In the genomic region with DNA sequence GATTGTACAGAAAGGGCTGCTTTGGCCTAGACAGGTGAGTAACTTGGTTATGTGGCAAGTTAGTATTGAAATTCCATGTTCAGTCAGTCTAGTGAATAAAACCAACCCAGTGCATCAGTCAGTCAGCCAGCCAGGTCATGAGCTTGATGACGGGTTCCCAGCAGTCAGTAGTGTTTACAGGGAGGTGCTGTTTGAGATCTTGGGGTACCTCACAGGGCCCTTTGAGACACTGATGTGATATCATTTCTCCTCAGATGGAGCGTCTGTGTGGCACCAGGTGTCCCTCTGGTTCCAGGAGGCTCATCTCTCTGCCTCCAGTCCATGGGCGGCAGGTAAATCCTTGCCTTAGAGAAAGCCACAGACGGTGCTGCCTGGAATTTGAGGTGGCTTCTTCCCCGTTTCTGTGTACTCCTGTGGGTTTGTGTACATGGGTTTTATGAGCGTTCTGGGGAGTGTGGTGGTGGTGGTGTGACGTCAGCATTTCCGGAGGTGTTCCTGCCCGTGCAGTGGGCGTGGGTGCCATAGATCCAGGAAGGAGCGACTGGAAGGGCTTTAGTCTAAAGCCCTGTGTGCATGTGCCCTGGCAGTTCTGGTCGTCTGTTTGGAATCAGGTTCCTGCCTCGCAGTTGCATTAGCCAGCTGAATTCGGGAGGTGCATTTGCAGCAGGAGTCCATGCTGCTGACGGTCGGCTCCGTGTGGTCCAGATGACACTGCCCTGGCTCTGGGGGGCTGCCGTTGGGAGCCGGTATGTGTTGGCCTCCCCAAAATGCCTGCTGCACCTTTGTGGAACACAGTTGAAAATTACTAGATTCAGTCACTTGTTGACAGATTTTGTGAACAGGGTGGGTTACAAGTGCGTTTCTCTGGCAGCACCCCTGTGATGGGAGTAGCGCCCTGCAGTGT, we compare ENCODE assay signal across 8 cellular contexts. TPM values are rescaled to one million over a fixed set of nuclear protein-coding genes. Genes with fewer than 3 reads are reported as not detected.
DNase-seq lines count a peak whose midpoint lies in the region; ATAC-seq, FAIRE-seq and TF ChIP-seq lines count a peak whose summit lies in the region.

No MANE protein-coding gene starts in this region.

- peaks cover 0 to 13% (median 2%) of the 10 kb centered on the region in 3 donors for H3K36me3 Mint-ChIP-seq in naive thymus-derived CD8-positive, alpha-beta T cell

- no peaks in the 10 kb centered on the region for H3K27me3 ChIP-seq in OCI-LY3 (ENCODE audit: low read depth, low read length)

- peaks cover 0 to 4% (median 0%) of the 10 kb centered on the region in 9 donors for H3K9me3 Mint-ChIP-seq in naive thymus-derived CD8-positive, alpha-beta T cell

- 84% methylated on average over 16 of the region's 21 CpGs for WGBS in A549 (ENCODE audit: missing lambda C conversion rate)

- H3K4me2 ChIP-seq in A549, result peak overlapping the region; percentile 97
- H3K4me2 ChIP-seq in OCI-LY3 (ENCODE audit: low read length), result peak overlapping the region; percentile 87

- H3K9ac ChIP-seq in OCI-LY3 (ENCODE audit: low read length), result no peak overlapping the region

- H3K4me3 ChIP-seq in A549 (no peak overlapping the region), OCI-LY3 (ENCODE audit: low read length) (0 out of 2 replicates have a peak overlapping the region, but pooled peaks have one; percentile 79)

- TF ChIP-seq CTCF in A549 (IDR thresholded peaks at IDR 0.05) (no peak), OCI-LY3 (IDR thresholded peaks at IDR 0.05; ENCODE audit: low read depth, low read length) (no peak)

- peak overlapping the region; percentile 80 to 95 (median 91) for H3K4me3 Mint-ChIP-seq in naive thymus-derived CD8-positive, alpha-beta T cell

- H3K36me3 ChIP-seq in OCI-LY3 (replicated peaks; ENCODE audit: low read depth, low read length), result peaks cover 13% of the 10 kb centered on the region

- CTCF ChIA-PET in A549 (lab: Yijun Ruan, JAX), result no interaction called here

- POLR2A ChIA-PET in A549 (lab: Yijun Ruan, JAX), result no interaction called here
- POLR2A ChIA-PET in naive thymus-derived CD8-positive, alpha-beta T cell (lab: Charles Lee), result no interaction called here

- peaks cover 54% of the 10 kb centered on the region for H4K20me1 ChIP-seq in OCI-LY3 (ENCODE audit: insufficient read depth, low read length)

- H3K27ac Mint-ChIP-seq in naive thymus-derived CD8-positive, alpha-beta T cell, result peak overlapping the region; percentile 74 to 97 (median 93)

- no peak for FAIRE-seq in A549 (lab: Jason Lieb, UNC)

- H3K79me2 ChIP-seq in OCI-LY3 (ENCODE audit: low read length), result peaks cover 89% of the 10 kb centered on the region

- H3K9me3 ChIP-seq in A549 (no peaks in the 10 kb centered on the region), OCI-LY3 (ENCODE audit: insufficient read depth, low read length) (no peaks in the 10 kb centered on the region)

- TF ChIP-seq EP300 in A549 (IDR thresholded peaks at IDR 0.05), result no peak

- H3K27me3 Mint-ChIP-seq in naive thymus-derived CD8-positive, alpha-beta T cell, result no peaks in the 10 kb centered on the region

- no peak for TF ChIP-seq RAD21 in A549 (conservative IDR thresholded peaks at IDR 0.05 in 1 of 2, IDR thresholded peaks at IDR 0.05 in 1 of 2)

- H3K4me1 ChIP-seq in A549, result peaks cover 12% of the 10 kb centered on the region; the same call in 1 of the 3 replicates
- H3K4me1 ChIP-seq in OCI-LY3 (ENCODE audit: low read length), result peaks cover 22% of the 10 kb centered on the region

- DNase-seq in A549 (ENCODE audit: low read depth in 1 of 2, low spot score in 1 of 2) (no peak), SKM-1 treated with dmso at 0.1 percent for 144 hours (lab: John Stamatoyannopoulos, UW; ENCODE audit: unreplicated experiment) (no peak), NCI-H526 treated with DMSO at 0.1 percent for 48 hours (lab: John Stamatoyannopoulos, UW) (no peak)
- DNase-seq in activated naive CD4-positive, alpha-beta T cell treated with Interleukin-2 at 50 U/mL for 16 hours, result peak; percentile 64
- DNase-seq in naive thymus-derived CD8-positive, alpha-beta T cell, result peak; percentile 25 to 85 (median 66)

- peaks cover 26 to 80% (median 75%) of the 10 kb centered on the region in 4 donors for H3K4me1 Mint-ChIP-seq in naive thymus-derived CD8-positive, alpha-beta T cell

- H3K27ac ChIP-seq in A549, result no peak overlapping the region
- no peak overlapping the region for H3K27ac ChIP-seq in OCI-LY3 (ENCODE audit: low read length)

- no peak for ATAC-seq in A549
- peak in 1 of 2 donors; percentile 1 for ATAC-seq in naive thymus-derived CD8-positive, alpha-beta T cell
- ATAC-seq in GM18861 (IDR thresholded peaks at IDR 0.05; ENCODE audit: unreplicated experiment), result no peak
- no peak for ATAC-seq in HG02571 (IDR thresholded peaks at IDR 0.05; ENCODE audit: unreplicated experiment)

- H2AFZ ChIP-seq in OCI-LY3 (ENCODE audit: low read depth, low read length), result no peak overlapping the region

- no peak for TF ChIP-seq POLR2A in A549 (IDR thresholded peaks at IDR 0.05; ENCODE audit: low read length)

TF ChIP-seq in A549, 52 proteins besides CTCF, POLR2A, EP300 and RAD21:
- TF ChIP-seq HES2 (IDR thresholded peaks at IDR 0.05), result no peak
- TF ChIP-seq ESRRA (IDR thresholded peaks at IDR 0.05; ENCODE audit: borderline replicate concordance, low read length), result no peak
- TF ChIP-seq CBX2 (IDR thresholded peaks at IDR 0.05; ENCODE audit: borderline replicate concordance, low read depth), result no peak
- TF ChIP-seq KDM5A (IDR thresholded peaks at IDR 0.05), result no peak
- TF ChIP-seq SREBF2 (IDR thresholded peaks at IDR 0.05), result no peak
- no peak for TF ChIP-seq E2F6 (IDR thresholded peaks at IDR 0.05; ENCODE audit: borderline replicate concordance, low read depth)
- no peak for TF ChIP-seq HDAC2 (IDR thresholded peaks at IDR 0.05)
- TF ChIP-seq JUNB (IDR thresholded peaks at IDR 0.05), result no peak
- no peak for TF ChIP-seq CHD4 (IDR thresholded peaks at IDR 0.05; ENCODE audit: borderline replicate concordance)
- TF ChIP-seq MAX (IDR thresholded peaks at IDR 0.05), result no peak
- TF ChIP-seq HMGXB4 (CRISPR knock-in tag; IDR thresholded peaks at IDR 0.05; ENCODE audit: borderline replicate concordance), result no peak
- no peak for TF ChIP-seq TFCP2L1 (CRISPR knock-in tag; IDR thresholded peaks at IDR 0.05)
- TF ChIP-seq HEYL (CRISPR knock-in tag; IDR thresholded peaks at IDR 0.05), result no peak
- TF ChIP-seq BHLHE40 (IDR thresholded peaks at IDR 0.05; ENCODE audit: low read depth, low read length), result no peak
- TF ChIP-seq PHF8 (IDR thresholded peaks at IDR 0.05; ENCODE audit: borderline replicate concordance, low read depth), result no peak

RNA-seq across cellular contexts. Expression of gene CTDP1, which starts 2.1 kb away (rescaled TPM):
- polyA plus RNA-seq in A549 (2011; rRNA removed) (6.0 and 6.8 TPM in 2 replicates), A549 (2017; fragmentation: RNase III; extraction: RNeasy Plus Mini Kit Qiagen cat#74134 plus additional on column Dnase treatment) (11.5 to 12.5 TPM (median 12.1 TPM) in 3 replicates)
- polyA plus RNA-seq in A549 (2012; cell fraction: cytosol; rRNA removed), result 10.6 and 12.5 TPM in 2 replicates
- polyA plus RNA-seq in A549 (2012; cell fraction: nucleus; rRNA removed), result 22.5 and 24.9 TPM in 2 replicates
- polyA minus RNA-seq in A549 (2011; rRNA and poly(A)+ RNA removed), result 7.5 and 11.0 TPM in 2 replicates
- 10 to 100 TPM; 45.4 to 46.2 TPM for total RNA-seq in naive thymus-derived CD8-positive, alpha-beta T cell
- polyA plus RNA-seq in naive thymus-derived CD8-positive, alpha-beta T cell, result 10 to 100 TPM in 2 of 3 donors, 1 to 10 TPM in 1; 7.9 to 31.1 (median 14.7) TPM

Comparison
In these comparisons a context has a peak if more than half of its experiments do, and no peak if none do; other contexts are left out.
1. DNase-seq: peak in activated naive CD4-positive, alpha-beta T cell treated with Interleukin-2 at 50 U/mL for 16 hours (single experiment) and naive thymus-derived CD8-positive, alpha-beta T cell (10 of 10); none in A549 (0 of 2), SKM-1 treated with dmso at 0.1 percent for 144 hours (single experiment) and NCI-H526 treated with DMSO at 0.1 percent for 48 hours (single experiment).